In genomic region chr16:29830774-29831173, GRCh38 we compare ENCODE assay signal across 1 cellular context.
TF ChIP-seq lines count a peak whose summit lies in the region.

No MANE protein-coding gene starts in this region.

TF ChIP-seq in H1, 55 proteins besides CTCF, POLR2A, EP300 and RAD21:
- no peak for TF ChIP-seq TBP (IDR thresholded peaks at IDR 0.05; ENCODE audit: low read depth, low read length)
